In genomic region chr2:79801082-79801481, GRCh38 we compare ENCODE assay signal across 1 cellular context.
TF ChIP-seq lines count a peak whose summit lies in the region.

No MANE protein-coding gene starts in this region.

TF ChIP-seq in H1, 55 proteins besides CTCF, POLR2A, EP300 and RAD21 (continued from another document):
- TF ChIP-seq BACH1 (IDR thresholded peaks at IDR 0.05; ENCODE audit: low read length) (no peak), SUZ12 (IDR thresholded peaks at IDR 0.05; ENCODE audit: low read length) (no peak), NRF1 (IDR thresholded peaks at IDR 0.05; ENCODE audit: low read depth, low read length) (no peak), ATF3 (IDR thresholded peaks at IDR 0.05; ENCODE audit: insufficient read depth, low read depth, low read length) (no peak), MAFK (IDR thresholded peaks at IDR 0.05; ENCODE audit: low read depth, low read length) (no peak), TEAD4 (IDR thresholded peaks at IDR 0.05; ENCODE audit: low read depth, low read length) (no peak)
TF ChIP-seq in H1: peak in this region for 0.
